3 cellular contexts compared by ENCODE assay signal in genomic region chr3:72327008-72327407, GRCh38.
TF ChIP-seq lines count a peak whose summit lies in the region.

No MANE protein-coding gene starts in this region.

TF ChIP-seq in HEK293, 187 proteins besides CTCF, POLR2A, EP300 and RAD21 (continued from another document):
- TF ChIP-seq ZNF449 (tag by site-specific recombination; IDR thresholded peaks at IDR 0.05) = no peak
- peak; percentile 69 for TF ChIP-seq ZFHX2 (tag by site-specific recombination; conservative IDR thresholded peaks at IDR 0.05)
- peak; percentile 94 for TF ChIP-seq EGR2 (tag by site-specific recombination; IDR thresholded peaks at IDR 0.05; ENCODE audit: low read depth)

TF ChIP-seq in H1, 55 proteins besides CTCF, POLR2A, EP300 and RAD21 (continued from another document):
- TF ChIP-seq EGR1 (IDR thresholded peaks at IDR 0.05; ENCODE audit: borderline replicate concordance, low read depth, low read length) = no peak

TF ChIP-seq in WTC11, 78 proteins besides CTCF, POLR2A, EP300 and RAD21:
- no peak for TF ChIP-seq ELF4 (CRISPR knock-in tag; IDR thresholded peaks at IDR 0.05; ENCODE audit: low read depth)
- TF ChIP-seq PRDM15 (CRISPR knock-in tag; IDR thresholded peaks at IDR 0.05) = no peak
- no peak for TF ChIP-seq ATF1 (CRISPR knock-in tag; IDR thresholded peaks at IDR 0.05)
- no peak for TF ChIP-seq ZMAT4 (CRISPR knock-in tag; IDR thresholded peaks at IDR 0.05)
- no peak for TF ChIP-seq CREM (CRISPR knock-in tag; IDR thresholded peaks at IDR 0.05)
